ENCODE assay signal across 2 cellular contexts in the genomic region with DNA sequence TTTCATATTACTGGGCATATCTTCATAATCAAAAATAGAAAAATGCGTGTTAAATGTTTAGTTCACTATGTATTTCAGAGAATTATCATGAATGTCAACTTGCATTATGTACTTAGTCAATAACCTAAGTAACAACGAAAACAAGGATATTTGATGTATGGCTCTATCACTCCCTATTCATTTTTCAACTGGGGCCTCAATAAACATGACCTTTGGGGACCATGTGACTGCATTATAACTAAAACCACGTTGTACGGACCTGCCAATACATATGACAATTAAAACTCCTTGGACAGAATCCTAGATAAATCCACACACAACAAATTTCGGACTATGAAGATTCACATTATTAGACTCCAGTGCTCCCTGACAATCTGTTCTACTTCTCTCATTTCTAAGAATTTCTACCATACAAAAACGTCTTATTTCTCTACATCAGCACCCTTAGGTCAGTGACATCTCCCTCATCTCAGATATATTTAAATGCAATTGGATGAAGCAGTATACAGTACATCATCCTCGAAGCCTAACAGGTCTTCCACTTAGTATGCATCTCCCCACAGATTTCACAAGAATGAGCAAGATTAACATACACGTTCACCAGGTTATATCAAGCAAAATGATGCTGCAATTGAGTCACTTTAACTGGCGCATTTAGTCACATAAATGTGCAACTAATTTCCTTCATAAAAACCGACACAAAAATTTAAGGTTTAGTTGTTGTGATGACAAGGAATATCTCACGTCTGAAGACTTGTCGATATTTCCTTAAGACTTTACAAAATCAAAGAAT.
TF ChIP-seq lines count a peak whose summit lies in the region.

No MANE protein-coding gene starts in this region.

TF ChIP-seq in A549, 52 proteins besides CTCF, POLR2A, EP300 and RAD21:
- no peak for TF ChIP-seq NPAS2 (CRISPR knock-in tag; IDR thresholded peaks at IDR 0.05; ENCODE audit: borderline replicate concordance)
- no peak for TF ChIP-seq MAFK (IDR thresholded peaks at IDR 0.05; ENCODE audit: partially characterized antibody)
- TF ChIP-seq HOXA7 (CRISPR knock-in tag; IDR thresholded peaks at IDR 0.05), result no peak
- TF ChIP-seq TP53 (CRISPR knock-in tag; IDR thresholded peaks at IDR 0.05), result no peak
- TF ChIP-seq, protein P1, sequence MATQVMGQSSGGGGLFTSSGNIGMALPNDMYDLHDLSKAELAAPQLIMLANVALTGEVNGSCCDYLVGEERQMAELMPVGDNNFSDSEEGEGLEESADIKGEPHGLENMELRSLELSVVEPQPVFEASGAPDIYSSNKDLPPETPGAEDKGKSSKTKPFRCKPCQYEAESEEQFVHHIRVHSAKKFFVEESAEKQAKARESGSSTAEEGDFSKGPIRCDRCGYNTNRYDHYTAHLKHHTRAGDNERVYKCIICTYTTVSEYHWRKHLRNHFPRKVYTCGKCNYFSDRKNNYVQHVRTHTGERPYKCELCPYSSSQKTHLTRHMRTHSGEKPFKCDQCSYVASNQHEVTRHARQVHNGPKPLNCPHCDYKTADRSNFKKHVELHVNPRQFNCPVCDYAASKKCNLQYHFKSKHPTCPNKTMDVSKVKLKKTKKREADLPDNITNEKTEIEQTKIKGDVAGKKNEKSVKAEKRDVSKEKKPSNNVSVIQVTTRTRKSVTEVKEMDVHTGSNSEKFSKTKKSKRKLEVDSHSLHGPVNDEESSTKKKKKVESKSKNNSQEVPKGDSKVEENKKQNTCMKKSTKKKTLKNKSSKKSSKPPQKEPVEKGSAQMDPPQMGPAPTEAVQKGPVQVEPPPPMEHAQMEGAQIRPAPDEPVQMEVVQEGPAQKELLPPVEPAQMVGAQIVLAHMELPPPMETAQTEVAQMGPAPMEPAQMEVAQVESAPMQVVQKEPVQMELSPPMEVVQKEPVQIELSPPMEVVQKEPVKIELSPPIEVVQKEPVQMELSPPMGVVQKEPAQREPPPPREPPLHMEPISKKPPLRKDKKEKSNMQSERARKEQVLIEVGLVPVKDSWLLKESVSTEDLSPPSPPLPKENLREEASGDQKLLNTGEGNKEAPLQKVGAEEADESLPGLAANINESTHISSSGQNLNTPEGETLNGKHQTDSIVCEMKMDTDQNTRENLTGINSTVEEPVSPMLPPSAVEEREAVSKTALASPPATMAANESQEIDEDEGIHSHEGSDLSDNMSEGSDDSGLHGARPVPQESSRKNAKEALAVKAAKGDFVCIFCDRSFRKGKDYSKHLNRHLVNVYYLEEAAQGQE (IDR thresholded peaks at IDR 0.05), result no peak
- TF ChIP-seq TFCP2L1 (CRISPR knock-in tag; IDR thresholded peaks at IDR 0.05), result no peak
- TF ChIP-seq, protein P2, sequence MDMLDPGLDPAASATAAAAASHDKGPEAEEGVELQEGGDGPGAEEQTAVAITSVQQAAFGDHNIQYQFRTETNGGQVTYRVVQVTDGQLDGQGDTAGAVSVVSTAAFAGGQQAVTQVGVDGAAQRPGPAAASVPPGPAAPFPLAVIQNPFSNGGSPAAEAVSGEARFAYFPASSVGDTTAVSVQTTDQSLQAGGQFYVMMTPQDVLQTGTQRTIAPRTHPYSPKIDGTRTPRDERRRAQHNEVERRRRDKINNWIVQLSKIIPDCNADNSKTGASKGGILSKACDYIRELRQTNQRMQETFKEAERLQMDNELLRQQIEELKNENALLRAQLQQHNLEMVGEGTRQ (IDR thresholded peaks at IDR 0.05), result no peak
- TF ChIP-seq ESRRA (IDR thresholded peaks at IDR 0.05; ENCODE audit: borderline replicate concordance, low read length), result no peak

TF ChIP-seq in K562, 482 proteins besides CTCF, POLR2A, EP300 and RAD21 (continued from another document):
- TF ChIP-seq, protein P3, sequence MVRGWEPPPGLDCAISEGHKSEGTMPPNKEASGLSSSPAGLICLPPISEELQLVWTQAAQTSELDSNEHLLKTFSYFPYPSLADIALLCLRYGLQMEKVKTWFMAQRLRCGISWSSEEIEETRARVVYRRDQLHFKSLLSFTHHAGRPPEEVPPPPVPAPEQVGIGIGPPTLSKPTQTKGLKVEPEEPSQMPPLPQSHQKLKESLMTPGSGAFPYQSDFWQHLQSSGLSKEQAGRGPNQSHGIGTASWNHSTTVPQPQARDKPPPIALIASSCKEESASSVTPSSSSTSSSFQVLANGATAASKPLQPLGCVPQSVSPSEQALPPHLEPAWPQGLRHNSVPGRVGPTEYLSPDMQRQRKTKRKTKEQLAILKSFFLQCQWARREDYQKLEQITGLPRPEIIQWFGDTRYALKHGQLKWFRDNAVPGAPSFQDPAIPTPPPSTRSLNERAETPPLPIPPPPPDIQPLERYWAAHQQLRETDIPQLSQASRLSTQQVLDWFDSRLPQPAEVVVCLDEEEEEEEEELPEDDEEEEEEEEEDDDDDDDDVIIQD (CRISPR knock-in tag; IDR thresholded peaks at IDR 0.05), result no peak
- TF ChIP-seq ZNF146 (CRISPR knock-in tag; IDR thresholded peaks at IDR 0.05; ENCODE audit: unreplicated experiment) (no peak), KLF6 (CRISPR knock-in tag; IDR thresholded peaks at IDR 0.05; ENCODE audit: borderline replicate concordance) (no peak), ELF1 (tag; IDR thresholded peaks at IDR 0.05) (no peak), CEBPB (tag; IDR thresholded peaks at IDR 0.05) (peak; percentile 60), STAT5B (CRISPR knock-in tag; IDR thresholded peaks at IDR 0.05) (no peak), EGR1 (conservative IDR thresholded peaks at IDR 0.05) (no peak), CEBPG (CRISPR knock-in tag; IDR thresholded peaks at IDR 0.05) (no peak), CEBPG (tag; conservative IDR thresholded peaks at IDR 0.05 in 1 of 2, IDR thresholded peaks at IDR 0.05 in 1 of 2) (0 out of 4 replicates have a peak, but pooled peaks of 1 of the 2 experiments have one; percentile 38), MBD2 (IDR thresholded peaks at IDR 0.05; ENCODE audit: borderline replicate concordance, low read depth) (no peak), KDM2B (CRISPR knock-in tag; IDR thresholded peaks at IDR 0.05) (no peak), RBFOX2 (IDR thresholded peaks at IDR 0.05; ENCODE audit: low read depth, low read length) (peak; percentile 45; the same call in 1 of the 2 replicates), LEF1 (IDR thresholded peaks at IDR 0.05) (no peak)
- TF ChIP-seq, protein P4, sequence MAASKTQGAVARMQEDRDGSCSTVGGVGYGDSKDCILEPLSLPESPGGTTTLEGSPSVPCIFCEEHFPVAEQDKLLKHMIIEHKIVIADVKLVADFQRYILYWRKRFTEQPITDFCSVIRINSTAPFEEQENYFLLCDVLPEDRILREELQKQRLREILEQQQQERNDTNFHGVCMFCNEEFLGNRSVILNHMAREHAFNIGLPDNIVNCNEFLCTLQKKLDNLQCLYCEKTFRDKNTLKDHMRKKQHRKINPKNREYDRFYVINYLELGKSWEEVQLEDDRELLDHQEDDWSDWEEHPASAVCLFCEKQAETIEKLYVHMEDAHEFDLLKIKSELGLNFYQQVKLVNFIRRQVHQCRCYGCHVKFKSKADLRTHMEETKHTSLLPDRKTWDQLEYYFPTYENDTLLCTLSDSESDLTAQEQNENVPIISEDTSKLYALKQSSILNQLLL (CRISPR knock-in tag; IDR thresholded peaks at IDR 0.05; ENCODE audit: borderline replicate concordance), result no peak
- TF ChIP-seq, protein P5, sequence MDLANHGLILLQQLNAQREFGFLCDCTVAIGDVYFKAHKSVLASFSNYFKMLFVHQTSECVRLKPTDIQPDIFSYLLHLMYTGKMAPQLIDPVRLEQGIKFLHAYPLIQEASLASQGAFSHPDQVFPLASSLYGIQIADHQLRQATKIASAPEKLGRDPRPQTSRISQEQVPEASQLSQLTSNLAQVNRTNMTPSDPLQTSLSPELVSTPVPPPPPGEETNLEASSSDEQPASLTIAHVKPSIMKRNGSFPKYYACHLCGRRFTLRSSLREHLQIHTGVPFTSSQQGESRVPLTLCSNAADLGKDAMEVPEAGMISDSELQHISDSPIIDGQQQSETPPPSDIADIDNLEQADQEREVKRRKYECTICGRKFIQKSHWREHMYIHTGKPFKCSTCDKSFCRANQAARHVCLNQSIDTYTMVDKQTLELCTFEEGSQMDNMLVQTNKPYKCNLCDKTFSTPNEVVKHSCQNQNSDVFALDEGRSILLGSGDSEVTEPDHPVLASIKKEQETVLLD (IDR thresholded peaks at IDR 0.05), result no peak
- TF ChIP-seq, protein P6, sequence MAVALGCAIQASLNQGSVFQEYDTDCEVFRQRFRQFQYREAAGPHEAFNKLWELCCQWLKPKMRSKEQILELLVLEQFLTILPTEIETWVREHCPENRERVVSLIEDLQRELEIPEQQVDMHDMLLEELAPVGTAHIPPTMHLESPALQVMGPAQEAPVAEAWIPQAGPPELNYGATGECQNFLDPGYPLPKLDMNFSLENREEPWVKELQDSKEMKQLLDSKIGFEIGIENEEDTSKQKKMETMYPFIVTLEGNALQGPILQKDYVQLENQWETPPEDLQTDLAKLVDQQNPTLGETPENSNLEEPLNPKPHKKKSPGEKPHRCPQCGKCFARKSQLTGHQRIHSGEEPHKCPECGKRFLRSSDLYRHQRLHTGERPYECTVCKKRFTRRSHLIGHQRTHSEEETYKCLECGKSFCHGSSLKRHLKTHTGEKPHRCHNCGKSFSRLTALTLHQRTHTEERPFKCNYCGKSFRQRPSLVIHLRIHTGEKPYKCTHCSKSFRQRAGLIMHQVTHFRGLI (CRISPR knock-in tag; IDR thresholded peaks at IDR 0.05), result no peak
- TF ChIP-seq, protein P7, sequence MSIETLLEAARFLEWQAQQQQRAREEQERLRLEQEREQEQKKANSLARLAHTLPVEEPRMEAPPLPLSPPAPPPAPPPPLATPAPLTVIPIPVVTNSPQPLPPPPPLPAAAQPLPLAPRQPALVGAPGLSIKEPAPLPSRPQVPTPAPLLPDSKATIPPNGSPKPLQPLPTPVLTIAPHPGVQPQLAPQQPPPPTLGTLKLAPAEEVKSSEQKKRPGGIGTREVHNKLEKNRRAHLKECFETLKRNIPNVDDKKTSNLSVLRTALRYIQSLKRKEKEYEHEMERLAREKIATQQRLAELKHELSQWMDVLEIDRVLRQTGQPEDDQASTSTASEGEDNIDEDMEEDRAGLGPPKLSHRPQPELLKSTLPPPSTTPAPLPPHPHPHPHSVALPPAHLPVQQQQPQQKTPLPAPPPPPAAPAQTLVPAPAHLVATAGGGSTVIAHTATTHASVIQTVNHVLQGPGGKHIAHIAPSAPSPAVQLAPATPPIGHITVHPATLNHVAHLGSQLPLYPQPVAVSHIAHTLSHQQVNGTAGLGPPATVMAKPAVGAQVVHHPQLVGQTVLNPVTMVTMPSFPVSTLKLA (conservative IDR thresholded peaks at IDR 0.05), result peak; percentile 32 to 61; a peak in 3 of 4 replicates
- TF ChIP-seq, protein P8, sequence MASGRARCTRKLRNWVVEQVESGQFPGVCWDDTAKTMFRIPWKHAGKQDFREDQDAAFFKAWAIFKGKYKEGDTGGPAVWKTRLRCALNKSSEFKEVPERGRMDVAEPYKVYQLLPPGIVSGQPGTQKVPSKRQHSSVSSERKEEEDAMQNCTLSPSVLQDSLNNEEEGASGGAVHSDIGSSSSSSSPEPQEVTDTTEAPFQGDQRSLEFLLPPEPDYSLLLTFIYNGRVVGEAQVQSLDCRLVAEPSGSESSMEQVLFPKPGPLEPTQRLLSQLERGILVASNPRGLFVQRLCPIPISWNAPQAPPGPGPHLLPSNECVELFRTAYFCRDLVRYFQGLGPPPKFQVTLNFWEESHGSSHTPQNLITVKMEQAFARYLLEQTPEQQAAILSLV (tag; IDR thresholded peaks at IDR 0.05), result no peak
- TF ChIP-seq, protein P9, sequence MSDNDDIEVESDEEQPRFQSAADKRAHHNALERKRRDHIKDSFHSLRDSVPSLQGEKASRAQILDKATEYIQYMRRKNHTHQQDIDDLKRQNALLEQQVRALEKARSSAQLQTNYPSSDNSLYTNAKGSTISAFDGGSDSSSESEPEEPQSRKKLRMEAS (CRISPR knock-in tag; IDR thresholded peaks at IDR 0.05), result no peak
